ENCODE assay signal across 16 cellular contexts in genomic region chr5:176373100-176373818, GRCh38. TPM values are rescaled to one million over a fixed set of nuclear protein-coding genes. Genes with fewer than 3 reads are reported as not detected.
DNase-seq lines count a peak whose midpoint lies in the region; ATAC-seq and TF ChIP-seq lines count a peak whose summit lies in the region.
"Had no signal": no experiment of that assay in that cellular context is flagged by ENCODE, and none has a peak within 500 bp of the region (broad histone marks: within the 10 kb centered on the region; RNA-seq: fewer than 3 reads in every experiment).

No MANE protein-coding gene starts in this region.

- H3K36me3 ChIP-seq in psoas muscle (ENCODE audit: insufficient read depth in 1 of 2, low read depth in 1 of 2) (peaks cover 0 to 7% of the 10 kb centered on the region in 2 donors), MG63 (no peaks in the 10 kb centered on the region; the same call in none of the 2 replicates)

- H3K4me1 ChIP-seq in psoas muscle, result peaks cover 52% of the 10 kb centered on the region

- no peaks in the 10 kb centered on the region for H3K27me3 ChIP-seq in psoas muscle (ENCODE audit: insufficient read depth in 3 of 3, low read length in 2 of 3)
- no peaks in the 10 kb centered on the region for H3K27me3 ChIP-seq in MG63
- H3K27me3 ChIP-seq: hepatocyte, suprapubic skin had no signal

- TF ChIP-seq CTCF in psoas muscle (IDR thresholded peaks at IDR 0.05), result no peak

- peak overlapping the region; percentile 85 for H3K27ac ChIP-seq in psoas muscle
- H3K27ac ChIP-seq: hepatocyte, suprapubic skin had no signal

- intact Hi-C loops in psoas muscle (cut with DNase I), result no loop called here

- H3K9me3 ChIP-seq in psoas muscle (no peaks in the 10 kb centered on the region), MG63 (no peaks in the 10 kb centered on the region)
- H3K9me3 ChIP-seq: suprapubic skin had no signal

- DNase-seq in AG20443 (ENCODE audit: low spot score) (peak; percentile 26), OCI-M1 (lab: John Stamatoyannopoulos, UW) (peak; percentile 87), germinal center (ENCODE audit: low spot score) (peak; percentile 26), psoas muscle (no peak), NCI-H774 (lab: John Stamatoyannopoulos, UW) (no peak), kidney tubule cell (ENCODE audit: low spot score) (no peak), MG63 (no peak)
- DNase-seq: activated naive CD8-positive, alpha-beta T cell treated with anti-CD3 and anti-CD28 coated beads for 36 hours; activated T-cell treated with anti-CD3 and anti-CD28 coated beads, Interleukin-2, amount 50 U/mL, for 24 hours; central memory CD4-positive, alpha-beta T cell; left colon; NCI-H2107; T1000 had no signal

- 34 to 53% (median 37%) methylated on average over 7 of the region's 7 CpGs for WGBS in psoas muscle, 3 donors

- no peak overlapping the region for H3K4me3 ChIP-seq in psoas muscle
- H3K4me3 ChIP-seq in MG63, result no peak overlapping the region
- H3K4me3 ChIP-seq: hepatocyte, suprapubic skin had no signal

- ATAC-seq in psoas muscle (no peak), HG03095 (IDR thresholded peaks at IDR 0.05; ENCODE audit: unreplicated experiment) (no peak)
- ATAC-seq: left colon had no signal

RNA-seq across cellular contexts. Expression of gene ARL10, which starts 8.0 kb away (rescaled TPM):
- total RNA-seq in psoas muscle, result 1 to 10 TPM; 3.1 to 6.6 (median 5.0) TPM
- polyA plus RNA-seq in psoas muscle, result 1 to 10 TPM; 1.6 to 5.3 (median 3.9) TPM
- 0.20 and 0.33 TPM in 2 replicates for total RNA-seq in MG63 (2014; rRNA removed; shearing (Covaris generic); ENCODE audit: low replicate concordance)

RNA-seq across cellular contexts. Expression of gene KIAA1191, which starts 11.7 kb away (rescaled TPM):
- total RNA-seq in psoas muscle, result 100 to 1,000 TPM in 1 of 4 donors, 10 to 100 TPM in 3; 46.9 to 201 (median 74.3) TPM
- 10 to 100 TPM; 27.0 to 70.4 (median 42.5) TPM for polyA plus RNA-seq in psoas muscle
- total RNA-seq in MG63 (2014; rRNA removed; shearing (Covaris generic); ENCODE audit: low replicate concordance), result 120 and 132 TPM in 2 replicates

RNA-seq across cellular contexts. Expression of gene NOP16, which starts 15.1 kb away (rescaled TPM):
- total RNA-seq in psoas muscle, result 10 to 100 TPM; 35.6 to 76.2 (median 59.9) TPM
- polyA plus RNA-seq in psoas muscle, result 100 to 1,000 TPM in 1 of 3 donors, 10 to 100 TPM in 2; 87.5 to 206 (median 90.4) TPM
- 146 and 237 TPM in 2 replicates for total RNA-seq in MG63 (2014; rRNA removed; shearing (Covaris generic); ENCODE audit: low replicate concordance)

RNA-seq across cellular contexts. Expression of gene HIGD2A, which starts 15.3 kb away (rescaled TPM):
- 100 to 1,000 TPM; 181 to 215 (median 212) TPM for total RNA-seq in psoas muscle
- 100 to 1,000 TPM; 223 to 429 (median 332) TPM for polyA plus RNA-seq in psoas muscle
- total RNA-seq in MG63 (2014; rRNA removed; shearing (Covaris generic); ENCODE audit: low replicate concordance), result 151 and 166 TPM in 2 replicates

RNA-seq across cellular contexts. Expression of gene CLTB, which starts 43.1 kb away (rescaled TPM):
- 100 to 1,000 TPM; 162 to 223 (median 217) TPM for total RNA-seq in psoas muscle
- 100 to 1,000 TPM; 246 to 413 (median 340) TPM for polyA plus RNA-seq in psoas muscle
- total RNA-seq in MG63 (2014; rRNA removed; shearing (Covaris generic); ENCODE audit: low replicate concordance), result 281 and 342 TPM in 2 replicates

Comparison
In these comparisons a context has a peak if more than half of its experiments do, and no peak if none do; other contexts are left out.
1. DNase-seq: peak in AG20443 (single experiment), OCI-M1 (single experiment) and germinal center (single experiment); none in psoas muscle (0 of 2), NCI-H774 (single experiment), kidney tubule cell (single experiment) and MG63 (single experiment).